Comparison of ENCODE assay signal across 10 cellular contexts in genomic region chr1:220711086-220711809, GRCh38. TPM values are rescaled to one million over a fixed set of nuclear protein-coding genes. Genes with fewer than 3 reads are reported as not detected.
DNase-seq lines count a peak whose midpoint lies in the region; ATAC-seq and TF ChIP-seq lines count a peak whose summit lies in the region.
"Had no signal": no experiment of that assay in that cellular context is flagged by ENCODE, and none has a peak within 500 bp of the region (broad histone marks: within the 10 kb centered on the region; RNA-seq: fewer than 3 reads in every experiment).

No MANE protein-coding gene starts in this region.

- ATAC-seq in GM19455 (IDR thresholded peaks at IDR 0.05; ENCODE audit: unreplicated experiment) (peak; percentile 82), HG03060 (IDR thresholded peaks at IDR 0.05; ENCODE audit: low read depth, unreplicated experiment) (peak; percentile 82)

- H3K36me3 Mint-ChIP-seq in CD14-positive monocyte: no peaks in the 10 kb centered on the region

- H3K27ac Mint-ChIP-seq in CD14-positive monocyte: peak overlapping the region in 2 of 7 donors; percentile 27 to 77
- H3K27ac Mint-ChIP-seq: activated CD4-positive, alpha-beta memory T cell treated with anti-CD3 and anti-CD28 coated beads, Interleukin-2, amount 10 ng/mL, durations not matched to agents 7 days and 5 days had no signal

- in situ Hi-C loops in G401 (cut with HindIII; ENCODE audit: low sequenced_read_pairs): no loop called here

- H3K4me3 Mint-ChIP-seq in CD14-positive monocyte: no peak overlapping the region
- H3K4me3 Mint-ChIP-seq: activated CD4-positive, alpha-beta memory T cell treated with anti-CD3 and anti-CD28 coated beads, Interleukin-2, amount 10 ng/mL, durations not matched to agents 7 days and 5 days had no signal

- DNase-seq in CD14-positive monocyte (ENCODE audit: low spot score): peak; percentile 56
- DNase-seq in SIG-M5 (lab: John Stamatoyannopoulos, UW): peak; percentile 58
- no peak for DNase-seq in AG08396 (ENCODE audit: low spot score)
- DNase-seq in G401 (ENCODE audit: low spot score): no peak
- no peak for DNase-seq in globus pallidus (ENCODE audit: low spot score)
- DNase-seq in NCI-H524 (lab: John Stamatoyannopoulos, UW): no peak
- DNase-seq: activated CD4-positive, alpha-beta memory T cell treated with anti-CD3 and anti-CD28 coated beads, Interleukin-2, amount 10 ng/mL, durations not matched to agents 7 days and 5 days; upper lobe of left lung had no signal

- intact Hi-C loops in CD14-positive monocyte (cut with micrococcal nuclease): no loop called here

- peaks cover 16% of the 10 kb centered on the region for H3K4me1 Mint-ChIP-seq in CD14-positive monocyte

- H3K27me3 Mint-ChIP-seq in CD14-positive monocyte (ENCODE audit: low read depth in 3 of 3): peaks cover 0 to 2% (median 0%) of the 10 kb centered on the region in 3 donors

- H3K9me3 Mint-ChIP-seq in CD14-positive monocyte: peaks cover 0 to 10% (median 0%) of the 10 kb centered on the region in 7 donors
- H3K9me3 Mint-ChIP-seq: activated CD4-positive, alpha-beta memory T cell treated with anti-CD3 and anti-CD28 coated beads, Interleukin-2, amount 10 ng/mL, durations not matched to agents 7 days and 5 days had no signal

- TF ChIP-seq CTCF in CD14-positive monocyte (IDR thresholded peaks at IDR 0.05): no peak

RNA-seq across cellular contexts. Expression of gene C1orf115, which starts 21.1 kb away (rescaled TPM):
- 1 to 10 TPM; 1.9 to 3.1 TPM for polyA plus RNA-seq in CD14-positive monocyte
- total RNA-seq in G401 (2014; rRNA removed; shearing (Covaris generic)): 0.81 and 1.4 TPM in 2 replicates

RNA-seq across cellular contexts. Expression of gene MTARC2, which starts 36.9 kb away (rescaled TPM):
- under 1 TPM; 0.29 to 0.56 TPM for polyA plus RNA-seq in CD14-positive monocyte
- total RNA-seq in G401 (2014; rRNA removed; shearing (Covaris generic)): not detected in 2 replicates
- total RNA-seq: activated CD4-positive, alpha-beta memory T cell treated with anti-CD3 and anti-CD28 coated beads, Interleukin-2, amount 10 ng/mL, durations not matched to agents 7 days and 5 days had no signal

Comparison
In these comparisons a context has a peak if more than half of its experiments do, and no peak if none do; other contexts are left out.
1. DNase-seq: peak in CD14-positive monocyte (single experiment) and SIG-M5 (single experiment); none in AG08396 (single experiment), G401 (single experiment), globus pallidus (single experiment) and NCI-H524 (0 of 2).